Comparison of ENCODE assay signal across 8 cellular contexts in genomic region chr6:25138024-25138696, GRCh38.
A peak's percentile ranks its signal among the peaks of the same experiment; 100 is the strongest.
DNase-seq lines count a peak whose midpoint lies in the region; ATAC-seq and TF ChIP-seq lines count a peak whose summit lies in the region.

No MANE protein-coding gene starts in this region.

- peak; percentile 43 for TF ChIP-seq CTCF in SK-N-SH (IDR thresholded peaks at IDR 0.05)

- peaks cover 26% of the 10 kb centered on the region for H3K4me1 Mint-ChIP-seq in activated naive CD8-positive, alpha-beta T cell treated with anti-CD3 and anti-CD28 coated beads, Interleukin-2, amount 10 ng/mL, durations not matched to agents 7 days and 5 days

- WGBS in SK-N-SH (ENCODE audit: low lambda C conversion rate) = 14% methylated on average over 10 of the region's 10 CpGs

- intact Hi-C loops in cardiac septum (cut with DNase I) = loop anchor here (5.0 kb wide), 4 partner anchors 39 to 84 kb away; no protein-coding TSS in a partner anchor

- CTCF ChIA-PET in SK-N-SH (lab: Yijun Ruan, JAX) = interaction anchor here (0.6 to 1.1 kb wide), 3 partner anchors 11 to 418 kb away, joined by 3 to 6 read pairs (median 3); no protein-coding TSS in a partner anchor

- H3K4me1 ChIP-seq in SK-N-SH (ENCODE audit: control insufficient read depth in 1 of 2, insufficient read depth in 2 of 2, low read depth in 1 of 2, low read length in 1 of 2) = peaks cover 0 to 15% of the 10 kb centered on the region in 2 experiments; a peak in 2 of 4 replicates

- H3K9me3 ChIP-seq in SK-N-SH = peaks cover 10% of the 10 kb centered on the region

- peaks cover 4% of the 10 kb centered on the region for H3F3A ChIP-seq in SK-N-SH (replicated peaks; ENCODE audit: insufficient read depth)

- peak overlapping the region; percentile 95 for H3K4me3 Mint-ChIP-seq in activated naive CD8-positive, alpha-beta T cell treated with anti-CD3 and anti-CD28 coated beads, Interleukin-2, amount 10 ng/mL, durations not matched to agents 7 days and 5 days

- H3K27me3 Mint-ChIP-seq in activated naive CD8-positive, alpha-beta T cell treated with anti-CD3 and anti-CD28 coated beads, Interleukin-2, amount 10 ng/mL, durations not matched to agents 7 days and 5 days = no peaks in the 10 kb centered on the region

- peak overlapping the region; percentile 42 to 56 for H3K4me3 ChIP-seq in SK-N-SH (ENCODE audit: low read depth in 2 of 2, low read length in 1 of 2)

- H3K36me3 Mint-ChIP-seq in activated naive CD8-positive, alpha-beta T cell treated with anti-CD3 and anti-CD28 coated beads, Interleukin-2, amount 10 ng/mL, durations not matched to agents 7 days and 5 days = peaks cover 32% of the 10 kb centered on the region

- peak overlapping the region; percentile 77 for H3K4me2 ChIP-seq in SK-N-SH

- H3K36me3 ChIP-seq in SK-N-SH (replicated peaks in 1 of 2; ENCODE audit: control insufficient read depth in 1 of 2, insufficient read depth in 2 of 2, low read length in 1 of 2) = peaks cover 7 to 19% of the 10 kb centered on the region in 2 experiments

- H3K79me2 ChIP-seq in SK-N-SH (ENCODE audit: insufficient read depth) = no peaks in the 10 kb centered on the region

- no peaks in the 10 kb centered on the region for H3K27me3 ChIP-seq in SK-N-SH (ENCODE audit: insufficient read depth)

- no peak for TF ChIP-seq EP300 in SK-N-SH (IDR thresholded peaks at IDR 0.05; ENCODE audit: borderline replicate concordance in 1 of 2, low read depth in 1 of 2, low read length in 1 of 2)

- H2AFZ ChIP-seq in SK-N-SH (ENCODE audit: low read depth) = peak overlapping the region; percentile 97

- POLR2A ChIA-PET in SK-N-SH (lab: Yijun Ruan, JAX) = no interaction called here
- POLR2A ChIA-PET in activated naive CD8-positive, alpha-beta T cell treated with anti-CD3 and anti-CD28 coated beads, Interleukin-2, amount 10 ng/mL, durations not matched to agents 7 days and 5 days (lab: Charles Lee) = interaction anchor here (0.6 to 2.9 kb wide), 12 partner anchors 9 to 894 kb away, joined by 3 to 16 read pairs (median 3); a partner anchor contains a TSS

- H3K27ac ChIP-seq in SK-N-SH (ENCODE audit: low read depth in 2 of 2, low read length in 1 of 2) = peak overlapping the region; percentile 79 to 93

- no peaks in the 10 kb centered on the region for H3K9me2 ChIP-seq in SK-N-SH

- TF ChIP-seq RAD21 in SK-N-SH (IDR thresholded peaks at IDR 0.05; ENCODE audit: low read length) = peak; percentile 24; the same call in 1 of the 2 replicates

- ATAC-seq in GM19023 (IDR thresholded peaks at IDR 0.05; ENCODE audit: unreplicated experiment) (peak; percentile 91), HG03196 (IDR thresholded peaks at IDR 0.05; ENCODE audit: unreplicated experiment) (peak; percentile 89)
- peak; percentile 97 for ATAC-seq in activated naive CD8-positive, alpha-beta T cell treated with anti-CD3 and anti-CD28 coated beads, Interleukin-2, amount 10 ng/mL, durations not matched to agents 7 days and 5 days (ENCODE audit: low read depth)

- H3K9me3 Mint-ChIP-seq in activated naive CD8-positive, alpha-beta T cell treated with anti-CD3 and anti-CD28 coated beads, Interleukin-2, amount 10 ng/mL, durations not matched to agents 7 days and 5 days = peaks cover 5% of the 10 kb centered on the region

- peak overlapping the region; percentile 93 for H3K27ac Mint-ChIP-seq in activated naive CD8-positive, alpha-beta T cell treated with anti-CD3 and anti-CD28 coated beads, Interleukin-2, amount 10 ng/mL, durations not matched to agents 7 days and 5 days

- peak overlapping the region; percentile 70 for H3K9ac ChIP-seq in SK-N-SH

- peak; percentile 77 for DNase-seq in AG08396 (ENCODE audit: low spot score)
- DNase-seq in SK-N-SH = peak; percentile 37
- peak; percentile 61 for DNase-seq in activated naive CD8-positive, alpha-beta T cell treated with anti-CD3 and anti-CD28 coated beads, Interleukin-2, amount 10 ng/mL, durations not matched to agents 7 days and 5 days
- peak; percentile 81 for DNase-seq in cardiac septum (ENCODE audit: low spot score)
- peak; percentile 29 for DNase-seq in smooth muscle cell of the brain vasculature (ENCODE audit: low read depth, low spot score)
- DNase-seq in NCI-H446 treated with DMSO at 0.1 percent for 48 hours (lab: John Stamatoyannopoulos, UW) = no peak

- H4K20me1 ChIP-seq in SK-N-SH (ENCODE audit: insufficient read depth) = no peaks in the 10 kb centered on the region

TF ChIP-seq in SK-N-SH, 30 proteins besides CTCF, POLR2A, EP300 and RAD21:
- TF ChIP-seq CHD2 (IDR thresholded peaks at IDR 0.05; ENCODE audit: low read length, partially characterized antibody) = no peak
- TF ChIP-seq TCF12 (IDR thresholded peaks at IDR 0.05) = peak; percentile 48
- no peak for TF ChIP-seq EZH2phosphoT487 (IDR thresholded peaks at IDR 0.05; ENCODE audit: borderline replicate concordance, low read depth)
- peak; percentile 42; the same call in 1 of the 2 replicates for TF ChIP-seq NRF1 (IDR thresholded peaks at IDR 0.05; ENCODE audit: low read depth, low read length)
- peak; percentile 75 for TF ChIP-seq POLR2AphosphoS5 (IDR thresholded peaks at IDR 0.05; ENCODE audit: low read depth, low read length)
- peak; percentile 32; the same call in 1 of the 2 replicates for TF ChIP-seq NFIC (IDR thresholded peaks at IDR 0.05; ENCODE audit: borderline replicate concordance)
- peak; percentile 65; the same call in 1 of the 2 replicates for TF ChIP-seq ELF1 (IDR thresholded peaks at IDR 0.05)
